ENCODE assay signal across 29 cellular contexts in genomic region chr17:83041305-83041704, GRCh38. TPM values are rescaled to one million over a fixed set of nuclear protein-coding genes. Genes with fewer than 3 reads are reported as not detected.
DNase-seq lines count a peak whose midpoint lies in the region; ATAC-seq and TF ChIP-seq lines count a peak whose summit lies in the region.
"Had no signal": no experiment of that assay in that cellular context is flagged by ENCODE, and none has a peak within 500 bp of the region (broad histone marks: within the 10 kb centered on the region; RNA-seq: fewer than 3 reads in every experiment).

No MANE protein-coding gene starts in this region.

- TF ChIP-seq CTCF in HCT116 (IDR thresholded peaks at IDR 0.05 in 2 of 3, conservative IDR thresholded peaks at IDR 0.05 in 1 of 3; ENCODE audit: borderline replicate concordance in 1 of 3, insufficient read depth in 1 of 3, low read depth in 2 of 3, low read length in 2 of 3) (no peak), endothelial cell (IDR thresholded peaks at IDR 0.05; ENCODE audit: unreplicated experiment) (no peak), PC-3 (conservative IDR thresholded peaks at IDR 0.05; ENCODE audit: low read depth, low read length) (no peak)

- H3K79me2 ChIP-seq in HCT116 (ENCODE audit: insufficient read depth, low read length) (peaks cover 12% of the 10 kb centered on the region), PC-3 (ENCODE audit: low read length) (no peaks in the 10 kb centered on the region), trophoblast cell (ENCODE audit: control insufficient read depth, insufficient read depth, low read length, poor library complexity) (no peaks in the 10 kb centered on the region)

- H3K9me2 ChIP-seq in HCT116 (ENCODE audit: insufficient read depth) (no peaks in the 10 kb centered on the region), PC-3 (replicated peaks; ENCODE audit: low read length) (no peaks in the 10 kb centered on the region)

- no peak for TF ChIP-seq RAD21 in HCT116 (IDR thresholded peaks at IDR 0.05; ENCODE audit: low read depth)

- no peak overlapping the region for H2BK120ac ChIP-seq in trophoblast cell (ENCODE audit: insufficient read depth, low read length, poor library complexity)

- peak overlapping the region; percentile 28 for H3K4me3 Mint-ChIP-seq in endothelial cell (ENCODE audit: unreplicated experiment)
- H3K4me3 Mint-ChIP-seq: activated CD4-positive, alpha-beta T cell treated with anti-CD3 and anti-CD28 coated beads, Interleukin-2, amount 10 ng/mL, durations not matched to agents 24 days and 14 days; activated naive CD4-positive, alpha-beta T cell treated with anti-CD3 and anti-CD28 coated beads for 36 hours; B cell; naive B cell had no signal

- no peak overlapping the region for H2AK5ac ChIP-seq in trophoblast cell (ENCODE audit: low read length)

- RAD21 ChIA-PET in HCT116 (lab: Charles Lee; ENCODE audit: low non-redundant PET in 1 of 2, low total read pairs in 2 of 2, uncharacterized antibody in 2 of 2, unreplicated experiment in 2 of 2) = no interaction called here

- intact Hi-C loops in HCT116 (cut with micrococcal nuclease) = no loop called here
- intact Hi-C loops in PC-3 (cut with micrococcal nuclease) = no loop called here

- H3K36me3 Mint-ChIP-seq in endothelial cell (ENCODE audit: low read depth, unreplicated experiment) = peaks cover 26% of the 10 kb centered on the region

- H3F3A ChIP-seq in PC-3 (ENCODE audit: low read length, unreplicated experiment) = no peaks in the 10 kb centered on the region

- H3K23ac ChIP-seq in trophoblast cell (ENCODE audit: low read length) = no peak overlapping the region

- H4K12ac ChIP-seq in trophoblast cell (ENCODE audit: low read depth, low read length) = no peak overlapping the region

- H3K27ac ChIP-seq in HCT116 (ENCODE audit: low read depth, low read length) = no peak overlapping the region
- no peak overlapping the region for H3K27ac ChIP-seq in PC-3 (ENCODE audit: low read length)
- H3K27ac ChIP-seq in trophoblast cell (ENCODE audit: low read depth, low read length) = no peak overlapping the region
- H3K27ac ChIP-seq: HL-60, lower lobe of right lung, right atrium auricular region, upper lobe of right lung, WERI-Rb-1 had no signal

- DNase-seq in activated CD8-positive, alpha-beta memory T cell treated with anti-CD3 and anti-CD28 coated beads for 24 hours = peak; percentile 17
- DNase-seq in activated CD8-positive, alpha-beta memory T cell treated with anti-CD3 and anti-CD28 coated beads, Interleukin-2, amount 50 U/mL, for 4 hours = no peak
- DNase-seq in HCT116 (ENCODE audit: low read depth, low spot score) (no peak), RPMI7951 (ENCODE audit: low read depth) (peak; percentile 7), endothelial cell (ENCODE audit: low spot score) (no peak), PC-3 (no peak), trophoblast cell (no peak)
- DNase-seq: activated CD4-positive, alpha-beta T cell treated with anti-CD3 and anti-CD28 coated beads, Interleukin-2, amount 10 ng/mL, durations not matched to agents 24 days and 14 days; activated naive CD4-positive, alpha-beta T cell treated with anti-CD3 and anti-CD28 coated beads for 36 hours; amniotic stem cell; CD4-positive, alpha-beta memory T cell; hippocampal formation; Karpas-422; lower lobe of right lung; midbrain; naive B cell; NCI-H1105; NCI-H1930; NCI-H524 treated with DMSO at 0.1 percent for 48 hours; NK-92 treated with Interleukin-12 subunit alpha and Interleukin-12 subunit beta, amount 100 ng/mL, for 24 hours; Right ventricle myocardium superior; stimulated activated naive CD4-positive, alpha-beta T cell; upper lobe of right lung; WERI-Rb-1 had no signal

- WGBS in trophoblast cell (ENCODE audit: extremely low coverage, insufficient coverage, insufficient read length) = no CpG with 5 or more reads among the region's 3 CpGs

- H3K4me2 ChIP-seq in HCT116 (ENCODE audit: low read length) (no peak overlapping the region), PC-3 (ENCODE audit: low read length) (no peak overlapping the region), trophoblast cell (ENCODE audit: low read length) (no peak overlapping the region)
- H3K4me2 ChIP-seq: smooth muscle cell had no signal

- H3K36me3 ChIP-seq in HCT116 (ENCODE audit: control insufficient read depth in 1 of 2, insufficient read depth in 2 of 2, low read length in 2 of 2) (peaks cover 0 to 58% of the 10 kb centered on the region in 2 experiments; a peak in 2 of 4 replicates), PC-3 (ENCODE audit: low read depth, low read length) (peaks cover 25% of the 10 kb centered on the region), trophoblast cell (ENCODE audit: control insufficient read depth in 1 of 2, insufficient read depth in 2 of 2, low read length in 2 of 2) (peaks cover 2 to 3% of the 10 kb centered on the region in 2 experiments)

- H3K4me1 ChIP-seq in HCT116 (ENCODE audit: control insufficient read depth in 1 of 2, insufficient read depth in 2 of 2, low read length in 2 of 2) (no peaks in the 10 kb centered on the region), PC-3 (ENCODE audit: insufficient read depth, low read length) (no peaks in the 10 kb centered on the region), trophoblast cell (ENCODE audit: control insufficient read depth in 1 of 2, insufficient read depth in 2 of 2, low read length in 2 of 2) (no peaks in the 10 kb centered on the region)
- H3K4me1 ChIP-seq: lower lobe of right lung, right atrium auricular region, upper lobe of right lung had no signal

- H3K27ac Mint-ChIP-seq in endothelial cell (ENCODE audit: unreplicated experiment) = no peak overlapping the region
- H3K27ac Mint-ChIP-seq: activated CD4-positive, alpha-beta T cell treated with anti-CD3 and anti-CD28 coated beads, Interleukin-2, amount 10 ng/mL, durations not matched to agents 24 days and 14 days; activated naive CD4-positive, alpha-beta T cell treated with anti-CD3 and anti-CD28 coated beads for 36 hours; B cell; naive B cell had no signal

- no peaks in the 10 kb centered on the region for H4K20me1 ChIP-seq in HCT116 (ENCODE audit: insufficient read depth)
- no peaks in the 10 kb centered on the region for H4K20me1 ChIP-seq in PC-3 (ENCODE audit: low read length)

- H3K79me1 ChIP-seq in trophoblast cell (ENCODE audit: low read length) = no peaks in the 10 kb centered on the region

- H3K4ac ChIP-seq in trophoblast cell (ENCODE audit: low read depth, low read length) = no peak overlapping the region

- H3K9ac ChIP-seq in HCT116 (ENCODE audit: low read length) (no peak overlapping the region), PC-3 (ENCODE audit: low read length) (no peak overlapping the region), trophoblast cell (ENCODE audit: low read length) (no peak overlapping the region)

- H3K9me3 ChIP-seq in HCT116 (ENCODE audit: control insufficient read depth in 1 of 2, insufficient read depth in 1 of 2, low read depth in 1 of 2, low read length in 2 of 2) (peaks cover 25 to 40% of the 10 kb centered on the region in 2 experiments), PC-3 (ENCODE audit: low read length) (peaks cover 18% of the 10 kb centered on the region), trophoblast cell (ENCODE audit: insufficient read depth, low read depth, low read length) (peaks cover 3% of the 10 kb centered on the region)

- peaks cover 4% of the 10 kb centered on the region for H3K4me1 Mint-ChIP-seq in endothelial cell (ENCODE audit: unreplicated experiment)
- H3K4me1 Mint-ChIP-seq: B cell, naive B cell had no signal

- H2BK5ac ChIP-seq in trophoblast cell (ENCODE audit: low read depth, low read length, poor library complexity) = no peak overlapping the region

- H3K27me3 Mint-ChIP-seq in endothelial cell (ENCODE audit: unreplicated experiment) = no peaks in the 10 kb centered on the region
- H3K27me3 Mint-ChIP-seq: activated CD4-positive, alpha-beta T cell treated with anti-CD3 and anti-CD28 coated beads, Interleukin-2, amount 10 ng/mL, durations not matched to agents 24 days and 14 days; B cell; CD4-positive, alpha-beta memory T cell; naive B cell had no signal

- no peak overlapping the region for H4K8ac ChIP-seq in trophoblast cell (ENCODE audit: low read depth, low read length)

- no peak overlapping the region for H3K4me3 ChIP-seq in HCT116 (replicated peaks in 1 of 2; ENCODE audit: low read depth in 1 of 2, low read length in 2 of 2)
- no peak overlapping the region; the same call in 1 of the 2 replicates for H3K4me3 ChIP-seq in PC-3 (ENCODE audit: low read length)
- no peak overlapping the region for H3K4me3 ChIP-seq in trophoblast cell (ENCODE audit: low read depth, low read length)
- H3K4me3 ChIP-seq: lower lobe of right lung, right atrium auricular region, smooth muscle cell, upper lobe of right lung had no signal

- no peak overlapping the region for H3K14ac ChIP-seq in trophoblast cell (ENCODE audit: low read length)

- CTCF ChIA-PET in HCT116 (lab: Charles Lee) = no interaction called here
- CTCF ChIA-PET in PC-3 (lab: Charles Lee) = no interaction called here

- ATAC-seq in HCT116 (no peak), PC-3 (no peak), GM21528 (IDR thresholded peaks at IDR 0.05; ENCODE audit: low FRiP score, unreplicated experiment) (no peak)
- ATAC-seq: lower lobe of right lung, upper lobe of right lung had no signal

- no peak overlapping the region for H4K91ac ChIP-seq in trophoblast cell (ENCODE audit: low read depth, low read length)

- H3K18ac ChIP-seq in trophoblast cell (ENCODE audit: low read length) = no peak overlapping the region

- H2BK12ac ChIP-seq in trophoblast cell (ENCODE audit: low read length) = no peak overlapping the region

- no TSS peak for BruUV-seq in HCT116 (replicated peaks; lab: Mats Ljungman, UMichigan)
- BruUV-seq in PC-3 (replicated peaks; lab: Mats Ljungman, UMichigan) = no TSS peak

- no peaks in the 10 kb centered on the region for H3K27me3 ChIP-seq in HCT116 (ENCODE audit: insufficient read depth, low read length)
- H3K27me3 ChIP-seq in PC-3 (ENCODE audit: low read length) = no peaks in the 10 kb centered on the region
- no peaks in the 10 kb centered on the region for H3K27me3 ChIP-seq in trophoblast cell (ENCODE audit: insufficient read depth, low read length)
- H3K27me3 ChIP-seq: right atrium auricular region, upper lobe of right lung had no signal

- no peak for TF ChIP-seq POLR2A in HCT116 (IDR thresholded peaks at IDR 0.05; ENCODE audit: borderline replicate concordance, extremely low read depth, insufficient read depth, insufficient read length)

- H2AFZ ChIP-seq in HCT116 (ENCODE audit: low read depth, low read length, poor library complexity, severe bottlenecking) (no peak overlapping the region), PC-3 (ENCODE audit: low read length) (no peak overlapping the region), trophoblast cell (ENCODE audit: insufficient read depth, low read length, poor library complexity) (no peak overlapping the region)

- no peaks in the 10 kb centered on the region for H3K9me3 Mint-ChIP-seq in endothelial cell (ENCODE audit: unreplicated experiment)

- POLR2A ChIA-PET in HCT116 (lab: Charles Lee) = interaction anchor here (1.9 kb wide), 1 partner anchor 8 kb away, joined by 7 read pairs; no protein-coding TSS in a partner anchor
- POLR2A ChIA-PET in PC-3 (lab: Charles Lee; ENCODE audit: unreplicated experiment) = no interaction called here

RNA-seq across cellular contexts. Expression of gene METRNL, which starts 38.1 kb away (rescaled TPM):
- total RNA-seq in HCT116 (2021; ENCODE audit: unreplicated experiment) (58.7 TPM), endothelial cell (ENCODE audit: unreplicated experiment) (5.3 TPM), PC-3 (2014; rRNA removed) (30.6 and 38.5 TPM in 2 replicates)
- 89.0 and 104 TPM in 2 replicates for polyA plus RNA-seq in HCT116 (2012)
- 31.4 and 42.4 TPM in 2 replicates for total RNA-seq in RPMI7951 (2014; rRNA removed; shearing (Covaris generic))
- 73.5 and 78.5 TPM in 2 replicates for polyA plus RNA-seq in trophoblast cell (2013)

Comparison
In these comparisons a context has a peak if more than half of its experiments do, and no peak if none do; other contexts are left out.
1. DNase-seq: peak in activated CD8-positive, alpha-beta memory T cell treated with anti-CD3 and anti-CD28 coated beads for 24 hours (single experiment) and RPMI7951 (single experiment); none in activated CD8-positive, alpha-beta memory T cell treated with anti-CD3 and anti-CD28 coated beads, Interleukin-2, amount 50 U/mL, for 4 hours (single experiment), HCT116 (single experiment), endothelial cell (single experiment), PC-3 (single experiment) and trophoblast cell (0 of 2).